ENCODE assay signal across 22 cellular contexts in genomic region chr5:126628102-126628501, GRCh38.
"Had no signal": no experiment of that assay in that cellular context is flagged by ENCODE, and none has a peak within 500 bp of the region (broad histone marks: within the 10 kb centered on the region; RNA-seq: fewer than 3 reads in every experiment).

No MANE protein-coding gene starts in this region.

- H3K27me3 Mint-ChIP-seq: activated CD4-positive, alpha-beta T cell treated with anti-CD3 and anti-CD28 coated beads, Interleukin-2, amount 10 ng/mL, durations not matched to agents 24 days and 14 days; activated naive CD4-positive, alpha-beta T cell treated with anti-CD3 and anti-CD28 coated beads, Interleukin-2, amount 50 U/mL, for 24 hours; activated naive CD8-positive, alpha-beta T cell treated with anti-CD3 and anti-CD28 coated beads, Interleukin-2, amount 10 ng/mL, durations not matched to agents 7 days and 5 days; activated T-cell treated with anti-CD3 and anti-CD28 coated beads, Interleukin-2, amount 50 U/mL, for 24 hours had no signal

- DNase-seq: activated CD4-positive, alpha-beta T cell treated with anti-CD3 and anti-CD28 coated beads, Interleukin-2, amount 10 ng/mL, durations not matched to agents 24 days and 14 days; activated CD4-positive, alpha-beta T cell treated with anti-CD3 and anti-CD28 coated beads, Interleukin-2, amount 50 U/mL, for 4 hours; activated CD8-positive, alpha-beta T cell treated with anti-CD3 and anti-CD28 coated beads, Interleukin-2, amount 10 ng/mL, durations not matched to agents 7 days and 5 days; activated gamma-delta T cell; activated naive CD4-positive, alpha-beta T cell treated with Interleukin-2 at 50 U/mL for 16 hours; activated naive CD8-positive, alpha-beta T cell treated with anti-CD3 and anti-CD28 coated beads, Interleukin-2, amount 10 ng/mL, durations not matched to agents 7 days and 5 days; activated T-cell treated with anti-CD3 and anti-CD28 coated beads, Interleukin-2, amount 50 U/mL, for 24 hours; amygdala; NCI-H1092 treated with DMSO at 0.1 percent for 48 hours; NCI-H1417; NCI-H1694; NCI-H1930; NCI-H2081 treated with DMSO at 0.1 percent for 48 hours; NCI-H345; NCI-H524 treated with DMSO at 0.1 percent for 48 hours; SHP77; SJCRH30; T1000; WERI-Rb-1 had no signal

- H3K4me3 Mint-ChIP-seq: activated CD4-positive, alpha-beta T cell treated with anti-CD3 and anti-CD28 coated beads, Interleukin-2, amount 10 ng/mL, durations not matched to agents 24 days and 14 days; activated CD8-positive, alpha-beta T cell treated with anti-CD3 and anti-CD28 coated beads, Interleukin-2, amount 10 ng/mL, durations not matched to agents 7 days and 5 days; activated naive CD4-positive, alpha-beta T cell treated with anti-CD3 and anti-CD28 coated beads, Interleukin-2, amount 50 U/mL, for 24 hours; activated naive CD8-positive, alpha-beta T cell treated with anti-CD3 and anti-CD28 coated beads, Interleukin-2, amount 10 ng/mL, durations not matched to agents 7 days and 5 days; activated T-cell treated with anti-CD3 and anti-CD28 coated beads, Interleukin-2, amount 50 U/mL, for 24 hours had no signal

- H3K9me3 Mint-ChIP-seq: activated CD4-positive, alpha-beta T cell treated with anti-CD3 and anti-CD28 coated beads, Interleukin-2, amount 10 ng/mL, durations not matched to agents 24 days and 14 days; activated naive CD4-positive, alpha-beta T cell treated with anti-CD3 and anti-CD28 coated beads, Interleukin-2, amount 50 U/mL, for 24 hours; activated naive CD8-positive, alpha-beta T cell treated with anti-CD3 and anti-CD28 coated beads, Interleukin-2, amount 10 ng/mL, durations not matched to agents 7 days and 5 days; activated T-cell treated with anti-CD3 and anti-CD28 coated beads, Interleukin-2, amount 50 U/mL, for 24 hours; activated T-helper 2 cell treated with anti-CD3 and anti-CD28 coated beads, Interferon-gamma antibody, Interleukin-2, Interleukin-4, amounts not matched to agents 10 μg/mL and 5 μg/mL and 100 μg/mL, durations not matched to agents 14 hours and 24 hours and 36 hours had no signal

- H3K27ac Mint-ChIP-seq: activated CD4-positive, alpha-beta T cell treated with anti-CD3 and anti-CD28 coated beads, Interleukin-2, amount 10 ng/mL, durations not matched to agents 24 days and 14 days; activated CD8-positive, alpha-beta T cell treated with anti-CD3 and anti-CD28 coated beads, Interleukin-2, amount 10 ng/mL, durations not matched to agents 7 days and 5 days; activated naive CD4-positive, alpha-beta T cell treated with anti-CD3 and anti-CD28 coated beads, Interleukin-2, amount 50 U/mL, for 24 hours; activated naive CD8-positive, alpha-beta T cell treated with anti-CD3 and anti-CD28 coated beads, Interleukin-2, amount 10 ng/mL, durations not matched to agents 7 days and 5 days; activated T-cell treated with anti-CD3 and anti-CD28 coated beads, Interleukin-2, amount 50 U/mL, for 24 hours; activated T-helper 2 cell treated with anti-CD3 and anti-CD28 coated beads, Interferon-gamma antibody, Interleukin-2, Interleukin-4, amounts not matched to agents 10 μg/mL and 5 μg/mL and 100 μg/mL, durations not matched to agents 14 hours and 24 hours and 36 hours had no signal

- ATAC-seq: activated CD8-positive, alpha-beta T cell treated with anti-CD3 and anti-CD28 coated beads, Interleukin-2, amount 10 ng/mL, durations not matched to agents 7 days and 5 days; Panc1 had no signal
